9 cellular contexts compared by ENCODE assay signal in genomic region chr15:55168350-55168974, GRCh38. TPM values are rescaled to one million over a fixed set of nuclear protein-coding genes. Genes with fewer than 3 reads are reported as not detected.
A peak's percentile ranks its signal among the peaks of the same experiment; 100 is the strongest.
DNase-seq lines count a peak whose midpoint lies in the region; ATAC-seq and TF ChIP-seq lines count a peak whose summit lies in the region.
"Had no signal": no experiment of that assay in that cellular context is flagged by ENCODE, and none has a peak within 500 bp of the region (broad histone marks: within the 10 kb centered on the region; RNA-seq: fewer than 3 reads in every experiment).

No MANE protein-coding gene starts in this region.

- H3K27ac ChIP-seq in esophagus muscularis mucosa (replicated peaks in 1 of 4) (no peak overlapping the region), thyroid gland (no peak overlapping the region)

- H3K9me3 ChIP-seq in esophagus muscularis mucosa: no peaks in the 10 kb centered on the region
- H3K9me3 ChIP-seq in thyroid gland: no peaks in the 10 kb centered on the region

- TF ChIP-seq POLR2A in esophagus muscularis mucosa (IDR thresholded peaks at IDR 0.05; ENCODE audit: low read depth) (no peak), thyroid gland (IDR thresholded peaks at IDR 0.05) (no peak)

- H3K4me3 ChIP-seq in esophagus muscularis mucosa (no peak overlapping the region), thyroid gland (replicated peaks in 1 of 3) (no peak overlapping the region)

- TF ChIP-seq CTCF in esophagus muscularis mucosa (IDR thresholded peaks at IDR 0.05): peak; percentile 38 to 67 (median 46)
- TF ChIP-seq CTCF in nephron progenitor cell (IDR thresholded peaks at IDR 0.05): peak; percentile 79
- peak in 5 of 6 experiments; percentile 34 to 82 (median 66) for TF ChIP-seq CTCF in thyroid gland (IDR thresholded peaks at IDR 0.05)

- no peaks in the 10 kb centered on the region for H3K4me1 Mint-ChIP-seq in nephron progenitor cell

- H3K4me1 ChIP-seq in esophagus muscularis mucosa (no peaks in the 10 kb centered on the region), thyroid gland (no peaks in the 10 kb centered on the region)

- H3K36me3 ChIP-seq in esophagus muscularis mucosa (no peaks in the 10 kb centered on the region), thyroid gland (no peaks in the 10 kb centered on the region)

- H3K9me3 Mint-ChIP-seq in nephron progenitor cell: no peaks in the 10 kb centered on the region
- H3K9me3 Mint-ChIP-seq: dendritic cell treated with granulocyte-macrophage colony-stimulating factor and Interleukin-4, amounts not matched to agents 40 ng/mL and 50 ng/mL, for 4 days had no signal

- no peak overlapping the region for H3K27ac Mint-ChIP-seq in nephron progenitor cell
- H3K27ac Mint-ChIP-seq: dendritic cell treated with granulocyte-macrophage colony-stimulating factor and Interleukin-4, amounts not matched to agents 40 ng/mL and 50 ng/mL, for 4 days had no signal

- peak; percentile 58 for DNase-seq in DMS114 treated with DMSO at 0.1 percent for 48 hours (lab: John Stamatoyannopoulos, UW; ENCODE audit: unreplicated experiment)
- peak; percentile 63 for DNase-seq in HPDE6-E6E7 (ENCODE audit: extremely low spot score)
- peak; percentile 43 for DNase-seq in NOMO-1 treated with dmso at 0.1 percent for 144 hours (lab: John Stamatoyannopoulos, UW; ENCODE audit: unreplicated experiment)
- peak in 2 of 3 experiments; percentile 2 to 10 for DNase-seq in activated CD8-positive, alpha-beta memory T cell treated with anti-CD3 and anti-CD28 coated beads for 48 hours (ENCODE audit: low read depth in 2 of 3, low spot score in 2 of 3)
- DNase-seq in esophagus muscularis mucosa (ENCODE audit: extremely low spot score): no peak
- DNase-seq in nephron progenitor cell: peak; percentile 77
- peak; percentile 42 to 55 for DNase-seq in thyroid gland

- H3K27me3 Mint-ChIP-seq in nephron progenitor cell (ENCODE audit: low read depth, poor library complexity): peaks cover 6% of the 10 kb centered on the region
- H3K27me3 Mint-ChIP-seq: dendritic cell treated with granulocyte-macrophage colony-stimulating factor and Interleukin-4, amounts not matched to agents 40 ng/mL and 50 ng/mL, for 4 days had no signal

- H3K27me3 ChIP-seq in esophagus muscularis mucosa (no peaks in the 10 kb centered on the region), thyroid gland (no peaks in the 10 kb centered on the region)

- intact Hi-C loops in esophagus muscularis mucosa (cut with DNase I) (no loop called here), thyroid gland (cut with DNase I) (no loop called here)

- 68% methylated on average over 11 of the region's 11 CpGs for WGBS in esophagus muscularis mucosa
- 62 to 67% methylated on average over 11 of the region's 11 CpGs for WGBS in thyroid gland, 2 donors

- no peaks in the 10 kb centered on the region for H3K36me3 Mint-ChIP-seq in nephron progenitor cell (ENCODE audit: low read depth)

- no peak overlapping the region for H3K4me3 Mint-ChIP-seq in nephron progenitor cell
- H3K4me3 Mint-ChIP-seq: dendritic cell treated with granulocyte-macrophage colony-stimulating factor and Interleukin-4, amounts not matched to agents 40 ng/mL and 50 ng/mL, for 4 days had no signal

- TF ChIP-seq EP300 in esophagus muscularis mucosa (IDR thresholded peaks at IDR 0.05): no peak

- peak; percentile 92 for ATAC-seq in GM21367 (IDR thresholded peaks at IDR 0.05; ENCODE audit: unreplicated experiment)

RNA-seq across cellular contexts. Expression of gene RSL24D1, which starts 28.3 kb away (rescaled TPM):
- total RNA-seq in esophagus muscularis mucosa: 10 to 100 TPM; 49.8 to 92.4 (median 75.5) TPM
- 100 to 1,000 TPM in 1 of 4 donors, 10 to 100 TPM in 3; 42.4 to 127 (median 70.3) TPM for total RNA-seq in thyroid gland
